In genomic region chr10:117216611-117217195, GRCh38 we compare ENCODE assay signal across 1 cellular context.
TF ChIP-seq lines count a peak whose summit lies in the region.

No MANE protein-coding gene starts in this region.

TF ChIP-seq in HepG2, 621 proteins besides CTCF, POLR2A, EP300 and RAD21 (continued from another document and continues in another):
- TF ChIP-seq ZBTB2 (CRISPR knock-in tag; IDR thresholded peaks at IDR 0.05; ENCODE audit: low read depth): 0 out of 2 replicates have a peak, but pooled peaks have one; percentile 33
- TF ChIP-seq ZNF629 (CRISPR knock-in tag; conservative IDR thresholded peaks at IDR 0.05): no peak
- peak; percentile 70; the same call in 1 of the 2 replicates for TF ChIP-seq MEIS1 (CRISPR knock-in tag; IDR thresholded peaks at IDR 0.05; ENCODE audit: borderline replicate concordance)
- TF ChIP-seq CBX5 (CRISPR knock-in tag; IDR thresholded peaks at IDR 0.05; ENCODE audit: borderline replicate concordance): peak; percentile 84; the same call in 1 of the 2 replicates
- TF ChIP-seq EHMT2 (IDR thresholded peaks at IDR 0.05; ENCODE audit: borderline replicate concordance, low read depth, low read length): no peak
- peak; percentile 43 for TF ChIP-seq ZFX (CRISPR knock-in tag; IDR thresholded peaks at IDR 0.05; ENCODE audit: low read depth)
- 0 out of 2 replicates have a peak, but pooled peaks have one; percentile 56 for TF ChIP-seq ZNF333 (CRISPR knock-in tag; IDR thresholded peaks at IDR 0.05; ENCODE audit: borderline replicate concordance)
- peak; percentile 62; the same call in 1 of the 2 replicates for TF ChIP-seq ZGPAT (CRISPR knock-in tag; IDR thresholded peaks at IDR 0.05)
- TF ChIP-seq KDM5A (IDR thresholded peaks at IDR 0.05; ENCODE audit: borderline replicate concordance, low read length): no peak
- peak; percentile 61 for TF ChIP-seq TARDBP (CRISPR knock-in tag; IDR thresholded peaks at IDR 0.05)
- 0 out of 2 replicates have a peak, but pooled peaks have one; percentile 54 for TF ChIP-seq YEATS2 (CRISPR knock-in tag; IDR thresholded peaks at IDR 0.05; ENCODE audit: borderline replicate concordance)
- 0 out of 2 replicates have a peak, but pooled peaks have one; percentile 47 for TF ChIP-seq ZNF205 (CRISPR knock-in tag; IDR thresholded peaks at IDR 0.05)
- TF ChIP-seq DR1 (CRISPR knock-in tag; IDR thresholded peaks at IDR 0.05): 0 out of 2 replicates have a peak, but pooled peaks have one; percentile 27
- peak; percentile 71 for TF ChIP-seq IRF2 (CRISPR knock-in tag; IDR thresholded peaks at IDR 0.05)
- peak; percentile 81 for TF ChIP-seq KDM5B (CRISPR knock-in tag; IDR thresholded peaks at IDR 0.05; ENCODE audit: borderline replicate concordance)
- no peak for TF ChIP-seq ZMAT3 (CRISPR knock-in tag; conservative IDR thresholded peaks at IDR 0.05)
- 0 out of 2 replicates have a peak, but pooled peaks have one; percentile 29 for TF ChIP-seq ZNF546 (CRISPR knock-in tag; conservative IDR thresholded peaks at IDR 0.05)
- TF ChIP-seq KAT7 (CRISPR knock-in tag; IDR thresholded peaks at IDR 0.05; ENCODE audit: borderline replicate concordance): peak; percentile 74; the same call in 1 of the 2 replicates
- 0 out of 2 replicates have a peak, but pooled peaks have one; percentile 26 for TF ChIP-seq TFAP4 (IDR thresholded peaks at IDR 0.05; ENCODE audit: borderline replicate concordance, low read depth)
- 0 out of 2 replicates have a peak, but pooled peaks have one; percentile 49 for TF ChIP-seq ZFP36L2 (CRISPR knock-in tag; IDR thresholded peaks at IDR 0.05)
- TF ChIP-seq ZNF230 (CRISPR knock-in tag; IDR thresholded peaks at IDR 0.05): 0 out of 2 replicates have a peak, but pooled peaks have one; percentile 67
- peak; percentile 57 for TF ChIP-seq PHF8 (CRISPR knock-in tag; IDR thresholded peaks at IDR 0.05)
- TF ChIP-seq TCF12 (IDR thresholded peaks at IDR 0.05): no peak
- 0 out of 2 replicates have a peak, but pooled peaks have one; percentile 24 for TF ChIP-seq TCF12 (CRISPR knock-in tag; IDR thresholded peaks at IDR 0.05)
- no peak for TF ChIP-seq TCF7L2 (IDR thresholded peaks at IDR 0.05; ENCODE audit: low read depth, low read length)
- peak; percentile 21; the same call in 1 of the 2 replicates for TF ChIP-seq FOXK1 (CRISPR knock-in tag; IDR thresholded peaks at IDR 0.05; ENCODE audit: borderline replicate concordance, low read depth)
- peak; percentile 78; the same call in 1 of the 2 replicates for TF ChIP-seq HIVEP1 (CRISPR knock-in tag; IDR thresholded peaks at IDR 0.05)
- no peak for TF ChIP-seq ZNF740 (CRISPR knock-in tag; IDR thresholded peaks at IDR 0.05)
- peak; percentile 51; the same call in 1 of the 2 replicates for TF ChIP-seq ZNF790 (CRISPR knock-in tag; IDR thresholded peaks at IDR 0.05; ENCODE audit: borderline replicate concordance)
- TF ChIP-seq CBX2 (IDR thresholded peaks at IDR 0.05; ENCODE audit: low read depth, low read length): no peak
- no peak for TF ChIP-seq CBX2 (CRISPR knock-in tag; IDR thresholded peaks at IDR 0.05; ENCODE audit: low read depth)
- no peak for TF ChIP-seq FOXA1 (IDR thresholded peaks at IDR 0.05)
- peak; percentile 41; the same call in 1 of the 2 replicates for TF ChIP-seq FOXA1 (CRISPR knock-in tag; IDR thresholded peaks at IDR 0.05)
- TF ChIP-seq ZBTB42 (CRISPR knock-in tag; IDR thresholded peaks at IDR 0.05): peak; percentile 8; the same call in 1 of the 2 replicates
- TF ChIP-seq ELF1 (CRISPR knock-in tag; IDR thresholded peaks at IDR 0.05): no peak; the same call in 1 of the 2 replicates
- 0 out of 2 replicates have a peak, but pooled peaks have one; percentile 23 for TF ChIP-seq ZNF749 (CRISPR knock-in tag; IDR thresholded peaks at IDR 0.05; ENCODE audit: borderline replicate concordance)
- peak; percentile 23; the same call in 1 of the 2 replicates for TF ChIP-seq ISL2 (CRISPR knock-in tag; IDR thresholded peaks at IDR 0.05)
- TF ChIP-seq RCOR2 (CRISPR knock-in tag; IDR thresholded peaks at IDR 0.05): no peak
- TF ChIP-seq MAZ (IDR thresholded peaks at IDR 0.05; ENCODE audit: borderline replicate concordance, low read depth, low read length): peak; percentile 21; the same call in 1 of the 2 replicates
- no peak for TF ChIP-seq MAZ (CRISPR knock-in tag; IDR thresholded peaks at IDR 0.05; ENCODE audit: low read depth)
- 0 out of 2 replicates have a peak, but pooled peaks have one; percentile 28 for TF ChIP-seq ZMYM2 (CRISPR knock-in tag; IDR thresholded peaks at IDR 0.05)
- peak; percentile 92 for TF ChIP-seq UBTF (CRISPR knock-in tag; IDR thresholded peaks at IDR 0.05)
- TF ChIP-seq MTA1 (CRISPR knock-in tag; IDR thresholded peaks at IDR 0.05; ENCODE audit: borderline replicate concordance): peak; percentile 21; the same call in 1 of the 2 replicates
- TF ChIP-seq ZNF792 (CRISPR knock-in tag; IDR thresholded peaks at IDR 0.05): peak; percentile 63; the same call in 1 of the 2 replicates
- peak; percentile 74 for TF ChIP-seq MAX (IDR thresholded peaks at IDR 0.05)
- peak; percentile 41 for TF ChIP-seq ZNF883 (CRISPR knock-in tag; IDR thresholded peaks at IDR 0.05; ENCODE audit: not compliant biosample characterization)
- TF ChIP-seq HOXA3 (CRISPR knock-in tag; IDR thresholded peaks at IDR 0.05): peak; percentile 59; the same call in 1 of the 2 replicates
- TF ChIP-seq HMGA1 (CRISPR knock-in tag; conservative IDR thresholded peaks at IDR 0.05): no peak
- peak; percentile 54; the same call in 1 of the 2 replicates for TF ChIP-seq KAT8 (CRISPR knock-in tag; IDR thresholded peaks at IDR 0.05)
- peak; percentile 52 for TF ChIP-seq THAP11 (CRISPR knock-in tag; IDR thresholded peaks at IDR 0.05)
- peak; percentile 61 for TF ChIP-seq GATAD2A (CRISPR knock-in tag; IDR thresholded peaks at IDR 0.05)
- peak; percentile 68 for TF ChIP-seq ZNF263 (CRISPR knock-in tag; IDR thresholded peaks at IDR 0.05)
- TF ChIP-seq ERF (CRISPR knock-in tag; IDR thresholded peaks at IDR 0.05): peak; percentile 59; the same call in 1 of the 2 replicates
- no peak for TF ChIP-seq AHR (CRISPR knock-in tag; IDR thresholded peaks at IDR 0.05)
- TF ChIP-seq MTA3 (CRISPR knock-in tag; IDR thresholded peaks at IDR 0.05): no peak
- 0 out of 2 replicates have a peak, but pooled peaks have one; percentile 38 for TF ChIP-seq REL (CRISPR knock-in tag; conservative IDR thresholded peaks at IDR 0.05)
- TF ChIP-seq SP4 (CRISPR knock-in tag; IDR thresholded peaks at IDR 0.05): peak; percentile 64; the same call in 1 of the 2 replicates
- TF ChIP-seq ZSCAN21 (CRISPR knock-in tag; IDR thresholded peaks at IDR 0.05; ENCODE audit: borderline replicate concordance): peak; percentile 62; the same call in 1 of the 2 replicates
- TF ChIP-seq HOXA5 (CRISPR knock-in tag; IDR thresholded peaks at IDR 0.05): peak; percentile 75; the same call in 1 of the 2 replicates
- TF ChIP-seq CHD2 (IDR thresholded peaks at IDR 0.05; ENCODE audit: low read depth, low read length): peak; percentile 84
- TF ChIP-seq ZNF501 (CRISPR knock-in tag; IDR thresholded peaks at IDR 0.05): peak; percentile 81; the same call in 1 of the 2 replicates
- peak; percentile 83 for TF ChIP-seq SRSF1 (optimal IDR thresholded peaks at IDR 0.05; ENCODE audit: low read depth, low read length)
- peak; percentile 92 for TF ChIP-seq ZNF607 (CRISPR knock-in tag; IDR thresholded peaks at IDR 0.05; ENCODE audit: borderline replicate concordance)
- TF ChIP-seq JUND (CRISPR knock-in tag; IDR thresholded peaks at IDR 0.05): 0 out of 2 replicates have a peak, but pooled peaks have one; percentile 18
- TF ChIP-seq FOXA3 (CRISPR knock-in tag; IDR thresholded peaks at IDR 0.05): 0 out of 2 replicates have a peak, but pooled peaks have one; percentile 26
- 0 out of 2 replicates have a peak, but pooled peaks have one; percentile 43 for TF ChIP-seq ZNF235 (CRISPR knock-in tag; IDR thresholded peaks at IDR 0.05; ENCODE audit: borderline replicate concordance)
- no peak for TF ChIP-seq ZNF598 (CRISPR knock-in tag; IDR thresholded peaks at IDR 0.05; ENCODE audit: borderline replicate concordance)
- 0 out of 2 replicates have a peak, but pooled peaks have one; percentile 57 for TF ChIP-seq TSC22D2 (CRISPR knock-in tag; IDR thresholded peaks at IDR 0.05; ENCODE audit: borderline replicate concordance)
- TF ChIP-seq HDAC1 (CRISPR knock-in tag; IDR thresholded peaks at IDR 0.05): peak; percentile 27; the same call in 1 of the 2 replicates
- peak; percentile 59; the same call in 1 of the 2 replicates for TF ChIP-seq ARID5B (CRISPR knock-in tag; IDR thresholded peaks at IDR 0.05)
- TF ChIP-seq CBFB (CRISPR knock-in tag; IDR thresholded peaks at IDR 0.05): peak; percentile 78; the same call in 1 of the 2 replicates
